ENCODE assay signal across 26 cellular contexts in the genomic region with DNA sequence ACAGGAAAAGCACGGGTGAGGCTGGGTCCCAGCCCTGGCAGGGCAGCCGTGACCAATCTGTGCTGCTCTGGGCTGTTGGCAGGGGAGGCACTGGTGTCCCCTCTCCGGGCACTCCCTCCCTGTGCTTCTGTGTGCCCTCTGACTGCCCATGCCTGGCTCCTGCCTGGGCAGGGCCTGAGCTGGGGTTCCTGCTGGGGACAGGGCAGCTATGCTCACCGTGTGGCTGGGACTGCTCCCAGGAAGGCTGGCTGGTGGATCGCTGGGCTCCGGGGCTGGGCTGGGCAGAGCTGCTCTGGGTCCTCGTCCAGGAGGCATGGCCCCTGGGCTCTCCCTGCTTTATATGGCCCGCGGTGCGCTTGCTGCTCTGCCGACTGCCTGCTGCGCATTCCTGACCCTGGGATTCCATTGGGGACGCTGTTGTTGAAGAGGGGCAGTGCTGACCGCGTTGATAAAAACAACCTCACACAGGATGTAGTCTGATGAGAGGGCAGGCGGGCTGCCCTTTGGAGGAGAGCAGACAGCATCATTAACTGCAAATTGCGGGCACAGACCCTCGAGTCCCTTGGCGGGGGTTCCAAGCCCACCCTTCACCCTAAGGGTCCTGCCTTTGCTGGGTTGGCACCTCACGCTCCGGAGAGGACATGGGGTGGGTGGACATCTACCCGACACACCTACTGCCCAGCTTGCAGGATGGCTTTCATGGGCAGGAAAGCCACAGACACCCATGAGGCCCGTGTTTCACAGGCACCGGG. TPM values are rescaled to one million over a fixed set of nuclear protein-coding genes. Genes with fewer than 3 reads are reported as not detected.
DNase-seq lines count a peak whose midpoint lies in the region; ATAC-seq, FAIRE-seq and TF ChIP-seq lines count a peak whose summit lies in the region.
"Had no signal": no experiment of that assay in that cellular context is flagged by ENCODE, and none has a peak within 500 bp of the region (broad histone marks: within the 10 kb centered on the region; RNA-seq: fewer than 3 reads in every experiment).

No MANE protein-coding gene starts in this region.

- POLR2A ChIA-PET in Panc1 (lab: Charles Lee): no interaction called here

- peaks cover 17% of the 10 kb centered on the region for H3K4me1 Mint-ChIP-seq in glutamatergic neuron (ENCODE audit: low read depth, unreplicated experiment)
- peaks cover 43% of the 10 kb centered on the region for H3K4me1 Mint-ChIP-seq in neural progenitor cell
- H3K4me1 Mint-ChIP-seq: activated CD4-positive, alpha-beta T cell treated with anti-CD3 and anti-CD28 coated beads, Interleukin-2, amount 10 ng/mL, durations not matched to agents 24 days and 14 days; activated naive CD8-positive, alpha-beta T cell treated with anti-CD3 and anti-CD28 coated beads, Interleukin-2, amount 10 ng/mL, durations not matched to agents 7 days and 5 days; T-cell had no signal

- intact Hi-C loops in Panc1 (cut with micrococcal nuclease; ENCODE audit: unreplicated experiment): loop anchor here (10.0 kb wide), 1 partner anchor 49 kb away; no protein-coding TSS in a partner anchor

- DNase-seq in Daoy (ENCODE audit: low read depth) (peak; percentile 38), Panc1 (ENCODE audit: low read depth, low spot score) (no peak), glutamatergic neuron (peak; percentile 23), neural progenitor cell (ENCODE audit: low spot score) (peak; percentile 55), NCI-H82 (lab: John Stamatoyannopoulos, UW) (no peak), D721Med (ENCODE audit: insufficient read length, low spot score) (no peak), superior temporal gyrus (ENCODE audit: extremely low spot score) (no peak)
- DNase-seq: activated CD4-positive, alpha-beta T cell treated with anti-CD3 and anti-CD28 coated beads, Interleukin-2, amount 10 ng/mL, durations not matched to agents 24 days and 14 days; activated naive CD8-positive, alpha-beta T cell treated with anti-CD3 and anti-CD28 coated beads, Interleukin-2, amount 10 ng/mL, durations not matched to agents 7 days and 5 days; body of pancreas; CD8-positive, alpha-beta T cell; cortex of kidney; hippocampal formation; mesenchymal stem cell; naive thymus-derived CD4-positive, alpha-beta T cell; NCI-H1105; NCI-H2029 treated with DMSO at 0.1 percent for 48 hours; NCI-H510A treated with DMSO at 0.1 percent for 48 hours; stimulated activated CD4-positive, alpha-beta T cell treated with anti-CD3 and anti-CD28 coated beads, Interleukin-1b, Interleukin-23, amount 100 ng/mL, for 48 hours; stimulated activated naive B cell treated with anti-CD40 and anti-IgM and Interleukin-4, amounts not matched to agents 10 μg/mL and 1 μg/mL and 100 μg/mL, for 72 hours; T-cell had no signal

- peaks cover 7% of the 10 kb centered on the region for H3K27me3 Mint-ChIP-seq in glutamatergic neuron (ENCODE audit: unreplicated experiment)
- peaks cover 10% of the 10 kb centered on the region for H3K27me3 Mint-ChIP-seq in neural progenitor cell (ENCODE audit: insufficient read depth, low read depth)
- H3K27me3 Mint-ChIP-seq: activated CD4-positive, alpha-beta T cell treated with anti-CD3 and anti-CD28 coated beads, Interleukin-2, amount 10 ng/mL, durations not matched to agents 24 days and 14 days; activated naive CD8-positive, alpha-beta T cell treated with anti-CD3 and anti-CD28 coated beads, Interleukin-2, amount 10 ng/mL, durations not matched to agents 7 days and 5 days; naive thymus-derived CD4-positive, alpha-beta T cell had no signal

- in situ Hi-C loops in Panc1 (cut with HindIII; ENCODE audit: low pct_unique_long_range_greater_than_20kb, low sequenced_read_pairs): no loop called here

- peak; percentile 39; the same call in 1 of the 2 replicates for ATAC-seq in Panc1
- ATAC-seq: body of pancreas; CD8-positive, alpha-beta T cell; naive thymus-derived CD4-positive, alpha-beta T cell; stimulated activated naive B cell treated with anti-CD40 and anti-IgM and Interleukin-4, amounts not matched to agents 10 μg/mL and 1 μg/mL and 100 μg/mL, for 72 hours; T-cell had no signal

- no peak for FAIRE-seq in D721Med (lab: Jason Lieb, UNC)
- FAIRE-seq: endothelial cell of umbilical vein, HTR-8/SVneo, islet of Langerhans, pancreas had no signal

- H3K9me3 Mint-ChIP-seq in glutamatergic neuron (ENCODE audit: unreplicated experiment) (peaks cover 8% of the 10 kb centered on the region), neural progenitor cell (no peaks in the 10 kb centered on the region)
- H3K9me3 Mint-ChIP-seq: activated CD4-positive, alpha-beta T cell treated with anti-CD3 and anti-CD28 coated beads, Interleukin-2, amount 10 ng/mL, durations not matched to agents 24 days and 14 days; activated naive CD8-positive, alpha-beta T cell treated with anti-CD3 and anti-CD28 coated beads, Interleukin-2, amount 10 ng/mL, durations not matched to agents 7 days and 5 days; CD8-positive, alpha-beta T cell; naive thymus-derived CD4-positive, alpha-beta T cell; stimulated activated naive B cell treated with anti-CD40 and anti-IgM and Interleukin-4, amounts not matched to agents 10 μg/mL and 1 μg/mL and 100 μg/mL, for 72 hours; T-cell had no signal

- no peak overlapping the region for H3K4me2 ChIP-seq in neural progenitor cell

- TF ChIP-seq CTCF in Panc1 (IDR thresholded peaks at IDR 0.05) (no peak), glutamatergic neuron (IDR thresholded peaks at IDR 0.05; ENCODE audit: partially characterized antibody, unreplicated experiment) (no peak), neural progenitor cell (IDR thresholded peaks at IDR 0.05) (no peak), D721Med (IDR thresholded peaks at IDR 0.05; ENCODE audit: insufficient read depth, missing control alignments) (no peak)

- peaks cover 23% of the 10 kb centered on the region for H3F3A ChIP-seq in neural progenitor cell (ENCODE audit: low read depth)

- peaks cover 54% of the 10 kb centered on the region for H4K20me1 ChIP-seq in neural progenitor cell (ENCODE audit: low read depth)

- H3K4me3 Mint-ChIP-seq in glutamatergic neuron (ENCODE audit: unreplicated experiment): no peak overlapping the region
- no peak overlapping the region for H3K4me3 Mint-ChIP-seq in neural progenitor cell
- H3K4me3 Mint-ChIP-seq: activated CD4-positive, alpha-beta T cell treated with anti-CD3 and anti-CD28 coated beads, Interleukin-2, amount 10 ng/mL, durations not matched to agents 24 days and 14 days; activated naive CD8-positive, alpha-beta T cell treated with anti-CD3 and anti-CD28 coated beads, Interleukin-2, amount 10 ng/mL, durations not matched to agents 7 days and 5 days; CD8-positive, alpha-beta T cell; naive thymus-derived CD4-positive, alpha-beta T cell; stimulated activated naive B cell treated with anti-CD40 and anti-IgM and Interleukin-4, amounts not matched to agents 10 μg/mL and 1 μg/mL and 100 μg/mL, for 72 hours; T-cell had no signal

- no TSS peak for BruUV-seq in Panc1 (replicated peaks; lab: Mats Ljungman, UMichigan)

- H3K9me3 ChIP-seq in Panc1 (ENCODE audit: control insufficient read depth, insufficient read depth, low read depth, low read length): no peaks in the 10 kb centered on the region
- H3K9me3 ChIP-seq in neural progenitor cell (ENCODE audit: low read depth): no peaks in the 10 kb centered on the region
- H3K9me3 ChIP-seq: body of pancreas, pancreas, thoracic aorta had no signal

- H3K4me1 ChIP-seq in Panc1 (ENCODE audit: control insufficient read depth, insufficient read depth, low read length) (no peaks in the 10 kb centered on the region), neural progenitor cell (no peaks in the 10 kb centered on the region)
- H3K4me1 ChIP-seq: pancreas had no signal

- H3K4me3 ChIP-seq in Panc1 (ENCODE audit: low read depth in 2 of 2, low read length in 2 of 2) (no peak overlapping the region), neural progenitor cell (no peak overlapping the region)
- H3K4me3 ChIP-seq: body of pancreas, pancreas, thoracic aorta had no signal

- H3K27ac Mint-ChIP-seq in glutamatergic neuron (ENCODE audit: unreplicated experiment) (no peak overlapping the region), neural progenitor cell (no peak overlapping the region)
- H3K27ac Mint-ChIP-seq: activated CD4-positive, alpha-beta T cell treated with anti-CD3 and anti-CD28 coated beads, Interleukin-2, amount 10 ng/mL, durations not matched to agents 24 days and 14 days; activated naive CD8-positive, alpha-beta T cell treated with anti-CD3 and anti-CD28 coated beads, Interleukin-2, amount 10 ng/mL, durations not matched to agents 7 days and 5 days; stimulated activated naive B cell treated with anti-CD40 and anti-IgM and Interleukin-4, amounts not matched to agents 10 μg/mL and 1 μg/mL and 100 μg/mL, for 72 hours; T-cell had no signal

- H3K36me3 ChIP-seq in Panc1 (ENCODE audit: control insufficient read depth, insufficient read depth, low read length) (no peaks in the 10 kb centered on the region), neural progenitor cell (no peaks in the 10 kb centered on the region)

- H3K27ac ChIP-seq in Panc1 (ENCODE audit: low read length) (no peak overlapping the region), neural progenitor cell (no peak overlapping the region)
- H3K27ac ChIP-seq: body of pancreas, pancreas, thoracic aorta had no signal

- H3K9ac ChIP-seq in neural progenitor cell: no peak overlapping the region

- no peak overlapping the region for H2AFZ ChIP-seq in neural progenitor cell (replicated peaks)

- H3K27me3 ChIP-seq in Panc1 (ENCODE audit: control insufficient read depth, insufficient read depth, low read length) (no peaks in the 10 kb centered on the region), neural progenitor cell (no peaks in the 10 kb centered on the region)
- H3K27me3 ChIP-seq: body of pancreas, pancreas had no signal

- H3K79me2 ChIP-seq in neural progenitor cell (ENCODE audit: low read depth): no peaks in the 10 kb centered on the region

- H3K36me3 Mint-ChIP-seq in glutamatergic neuron (ENCODE audit: unreplicated experiment): no peaks in the 10 kb centered on the region
- H3K36me3 Mint-ChIP-seq in neural progenitor cell: no peaks in the 10 kb centered on the region
- H3K36me3 Mint-ChIP-seq: activated naive CD8-positive, alpha-beta T cell treated with anti-CD3 and anti-CD28 coated beads, Interleukin-2, amount 10 ng/mL, durations not matched to agents 7 days and 5 days; naive thymus-derived CD4-positive, alpha-beta T cell had no signal

- CTCF ChIA-PET in Panc1 (lab: Charles Lee): interaction anchor here (0.7 kb wide), 1 partner anchor 103 kb away, joined by 3 read pairs; no protein-coding TSS in a partner anchor

RNA-seq across cellular contexts. Expression of gene QRFP, which starts 1.0 kb away (rescaled TPM):
- total RNA-seq in Daoy (2014; rRNA removed; shearing (Covaris generic)): not detected in 2 replicates
- not detected for total RNA-seq in Panc1 (2021; ENCODE audit: unreplicated experiment)
- 0.13 TPM for polyA plus RNA-seq in Panc1 (2012; ENCODE audit: insufficient read length)
- not detected for total RNA-seq in glutamatergic neuron (ENCODE audit: unreplicated experiment)
- total RNA-seq in neural progenitor cell (ENCODE audit: low replicate concordance): not detected in 2 replicates
- total RNA-seq: activated CD4-positive, alpha-beta T cell treated with anti-CD3 and anti-CD28 coated beads, Interleukin-2, amount 10 ng/mL, durations not matched to agents 24 days and 14 days; activated naive CD8-positive, alpha-beta T cell treated with anti-CD3 and anti-CD28 coated beads, Interleukin-2, amount 10 ng/mL, durations not matched to agents 7 days and 5 days; body of pancreas; CD8-positive, alpha-beta T cell; endothelial cell of umbilical vein; naive thymus-derived CD4-positive, alpha-beta T cell; pancreas; T-cell; thoracic aorta had no signal
- polyA plus RNA-seq: endothelial cell of umbilical vein; naive thymus-derived CD4-positive, alpha-beta T cell; pancreas had no signal

RNA-seq across cellular contexts. Expression of gene FIBCD1, which starts 43.4 kb away (rescaled TPM):
- 3.3 and 11.0 TPM in 2 replicates for total RNA-seq in Daoy (2014; rRNA removed; shearing (Covaris generic))
- total RNA-seq in Panc1 (2021; ENCODE audit: unreplicated experiment) (16.3 TPM), glutamatergic neuron (ENCODE audit: unreplicated experiment) (not detected), neural progenitor cell (ENCODE audit: low replicate concordance) (1.8 and 7.2 TPM in 2 replicates)
- 16.6 TPM for polyA plus RNA-seq in Panc1 (2012; ENCODE audit: insufficient read length)
- total RNA-seq: activated CD4-positive, alpha-beta T cell treated with anti-CD3 and anti-CD28 coated beads, Interleukin-2, amount 10 ng/mL, durations not matched to agents 24 days and 14 days; activated naive CD8-positive, alpha-beta T cell treated with anti-CD3 and anti-CD28 coated beads, Interleukin-2, amount 10 ng/mL, durations not matched to agents 7 days and 5 days; CD8-positive, alpha-beta T cell; endothelial cell of umbilical vein; naive thymus-derived CD4-positive, alpha-beta T cell; T-cell; thoracic aorta had no signal
- polyA plus RNA-seq: naive thymus-derived CD4-positive, alpha-beta T cell; pancreas had no signal

Comparison
In these comparisons a context has a peak if more than half of its experiments do, and no peak if none do; other contexts are left out.
1. DNase-seq: peak in Daoy (single experiment), glutamatergic neuron (single experiment) and neural progenitor cell (single experiment); none in Panc1 (single experiment), NCI-H82 (single experiment), D721Med (single experiment) and superior temporal gyrus (single experiment).